Comparison of ENCODE assay signal across 1 cellular context in genomic region chr16:73050115-73051099, GRCh38.
TF ChIP-seq lines count a peak whose summit lies in the region.

No MANE protein-coding gene starts in this region.

TF ChIP-seq in HepG2, 621 proteins besides CTCF, POLR2A, EP300 and RAD21 (continued from another document and continues in another):
- 0 out of 2 replicates have a peak, but pooled peaks have one; percentile 3 for TF ChIP-seq FOSL2 (CRISPR knock-in tag; IDR thresholded peaks at IDR 0.05)
- no peak for TF ChIP-seq ZNF775 (CRISPR knock-in tag; IDR thresholded peaks at IDR 0.05; ENCODE audit: borderline replicate concordance)
- TF ChIP-seq CEBPG (CRISPR knock-in tag; IDR thresholded peaks at IDR 0.05), result no peak
- TF ChIP-seq, protein P1, sequence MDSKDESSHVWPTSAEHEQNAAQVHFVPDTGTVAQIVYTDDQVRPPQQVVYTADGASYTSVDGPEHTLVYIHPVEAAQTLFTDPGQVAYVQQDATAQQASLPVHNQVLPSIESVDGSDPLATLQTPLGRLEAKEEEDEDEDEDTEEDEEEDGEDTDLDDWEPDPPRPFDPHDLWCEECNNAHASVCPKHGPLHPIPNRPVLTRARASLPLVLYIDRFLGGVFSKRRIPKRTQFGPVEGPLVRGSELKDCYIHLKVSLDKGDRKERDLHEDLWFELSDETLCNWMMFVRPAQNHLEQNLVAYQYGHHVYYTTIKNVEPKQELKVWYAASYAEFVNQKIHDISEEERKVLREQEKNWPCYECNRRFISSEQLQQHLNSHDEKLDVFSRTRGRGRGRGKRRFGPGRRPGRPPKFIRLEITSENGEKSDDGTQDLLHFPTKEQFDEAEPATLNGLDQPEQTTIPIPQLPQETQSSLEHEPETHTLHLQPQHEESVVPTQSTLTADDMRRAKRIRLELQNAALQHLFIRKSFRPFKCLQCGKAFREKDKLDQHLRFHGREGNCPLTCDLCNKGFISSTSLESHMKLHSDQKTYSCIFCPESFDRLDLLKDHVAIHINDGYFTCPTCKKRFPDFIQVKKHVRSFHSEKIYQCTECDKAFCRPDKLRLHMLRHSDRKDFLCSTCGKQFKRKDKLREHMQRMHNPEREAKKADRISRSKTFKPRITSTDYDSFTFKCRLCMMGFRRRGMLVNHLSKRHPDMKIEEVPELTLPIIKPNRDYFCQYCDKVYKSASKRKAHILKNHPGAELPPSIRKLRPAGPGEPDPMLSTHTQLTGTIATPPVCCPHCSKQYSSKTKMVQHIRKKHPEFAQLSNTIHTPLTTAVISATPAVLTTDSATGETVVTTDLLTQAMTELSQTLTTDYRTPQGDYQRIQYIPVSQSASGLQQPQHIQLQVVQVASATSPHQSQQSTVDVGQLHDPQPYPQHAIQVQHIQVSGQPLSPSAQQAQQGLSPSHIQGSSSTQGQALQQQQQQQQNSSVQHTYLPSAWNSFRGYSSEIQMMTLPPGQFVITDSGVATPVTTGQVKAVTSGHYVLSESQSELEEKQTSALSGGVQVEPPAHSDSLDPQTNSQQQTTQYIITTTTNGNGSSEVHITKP (CRISPR knock-in tag; IDR thresholded peaks at IDR 0.05; ENCODE audit: low read depth), result no peak
- no peak for TF ChIP-seq ARNT (IDR thresholded peaks at IDR 0.05)
- no peak for TF ChIP-seq NONO (IDR thresholded peaks at IDR 0.05)
- no peak for TF ChIP-seq NONO (CRISPR knock-in tag; conservative IDR thresholded peaks at IDR 0.05)
- TF ChIP-seq, protein P2, sequence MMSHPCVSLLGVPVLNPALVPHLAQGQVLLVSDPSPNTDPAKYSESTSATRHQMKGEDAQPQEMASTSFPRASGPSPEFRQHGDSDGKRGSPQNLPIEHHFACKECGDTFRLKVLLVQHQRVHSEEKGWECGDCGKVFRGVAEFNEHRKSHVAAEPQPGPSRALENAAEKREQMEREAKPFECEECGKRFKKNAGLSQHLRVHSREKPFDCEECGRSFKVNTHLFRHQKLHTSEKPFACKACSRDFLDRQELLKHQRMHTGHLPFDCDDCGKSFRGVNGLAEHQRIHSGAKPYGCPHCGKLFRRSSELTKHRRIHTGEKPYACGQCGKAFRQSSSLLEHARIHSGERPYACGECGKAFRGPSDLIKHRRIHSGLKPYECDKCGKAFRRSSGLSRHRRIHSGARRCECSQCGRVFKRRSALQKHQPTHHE (CRISPR knock-in tag; IDR thresholded peaks at IDR 0.05; ENCODE audit: borderline replicate concordance), result no peak; the same call in 1 of the 2 replicates
- 0 out of 4 replicates have a peak, but pooled peaks of 1 of the 2 experiments have one; percentile 6 for TF ChIP-seq NR2F1 (CRISPR knock-in tag; IDR thresholded peaks at IDR 0.05)
- no peak for TF ChIP-seq ZNF354B (CRISPR knock-in tag; IDR thresholded peaks at IDR 0.05)
- no peak for TF ChIP-seq MTF2 (CRISPR knock-in tag; IDR thresholded peaks at IDR 0.05; ENCODE audit: borderline replicate concordance)
- no peak for TF ChIP-seq ZNF280B (CRISPR knock-in tag; IDR thresholded peaks at IDR 0.05; ENCODE audit: borderline replicate concordance)
- no peak for TF ChIP-seq BRF2 (CRISPR knock-in tag; IDR thresholded peaks at IDR 0.05)
- no peak for TF ChIP-seq ZNF766 (CRISPR knock-in tag; IDR thresholded peaks at IDR 0.05; ENCODE audit: borderline replicate concordance)
- TF ChIP-seq ZNF678 (CRISPR knock-in tag; IDR thresholded peaks at IDR 0.05), result no peak
- no peak for TF ChIP-seq CREM (IDR thresholded peaks at IDR 0.05)
- TF ChIP-seq CREM (CRISPR knock-in tag; IDR thresholded peaks at IDR 0.05), result no peak
- no peak for TF ChIP-seq ARID2 (CRISPR knock-in tag; IDR thresholded peaks at IDR 0.05; ENCODE audit: borderline replicate concordance)
- no peak for TF ChIP-seq NFE2 (CRISPR knock-in tag; IDR thresholded peaks at IDR 0.05)
- TF ChIP-seq ZNF501 (CRISPR knock-in tag; IDR thresholded peaks at IDR 0.05), result no peak
- no peak for TF ChIP-seq TGIF2 (CRISPR knock-in tag; IDR thresholded peaks at IDR 0.05)
- no peak for TF ChIP-seq TOE1 (CRISPR knock-in tag; IDR thresholded peaks at IDR 0.05)
- no peak for TF ChIP-seq LCORL (IDR thresholded peaks at IDR 0.05)
- TF ChIP-seq LCORL (CRISPR knock-in tag; IDR thresholded peaks at IDR 0.05), result peak; percentile 32; the same call in 1 of the 2 replicates
- no peak for TF ChIP-seq MLXIP (CRISPR knock-in tag; IDR thresholded peaks at IDR 0.05; ENCODE audit: borderline replicate concordance)
- peak; percentile 42; the same call in 1 of the 2 replicates for TF ChIP-seq HDAC1 (CRISPR knock-in tag; IDR thresholded peaks at IDR 0.05)
- 0 out of 2 replicates have a peak, but pooled peaks have one; percentile 61 for TF ChIP-seq XBP1 (CRISPR knock-in tag; IDR thresholded peaks at IDR 0.05)
- no peak for TF ChIP-seq REXO4 (CRISPR knock-in tag; IDR thresholded peaks at IDR 0.05; ENCODE audit: borderline replicate concordance)
- TF ChIP-seq NFAT5 (CRISPR knock-in tag; IDR thresholded peaks at IDR 0.05), result no peak
- peak; percentile 26; the same call in 1 of the 2 replicates for TF ChIP-seq MEIS2 (CRISPR knock-in tag; IDR thresholded peaks at IDR 0.05)
- no peak for TF ChIP-seq RFX3 (CRISPR knock-in tag; IDR thresholded peaks at IDR 0.05)
- no peak for TF ChIP-seq SOX13 (IDR thresholded peaks at IDR 0.05)
- TF ChIP-seq SOX13 (CRISPR knock-in tag; conservative IDR thresholded peaks at IDR 0.05 in 1 of 2, IDR thresholded peaks at IDR 0.05 in 1 of 2), result peak in 1 of 2 experiments; percentile 66; a peak in 2 of 4 replicates
- no peak for TF ChIP-seq CENPX (CRISPR knock-in tag; IDR thresholded peaks at IDR 0.05)
- TF ChIP-seq, protein P3, sequence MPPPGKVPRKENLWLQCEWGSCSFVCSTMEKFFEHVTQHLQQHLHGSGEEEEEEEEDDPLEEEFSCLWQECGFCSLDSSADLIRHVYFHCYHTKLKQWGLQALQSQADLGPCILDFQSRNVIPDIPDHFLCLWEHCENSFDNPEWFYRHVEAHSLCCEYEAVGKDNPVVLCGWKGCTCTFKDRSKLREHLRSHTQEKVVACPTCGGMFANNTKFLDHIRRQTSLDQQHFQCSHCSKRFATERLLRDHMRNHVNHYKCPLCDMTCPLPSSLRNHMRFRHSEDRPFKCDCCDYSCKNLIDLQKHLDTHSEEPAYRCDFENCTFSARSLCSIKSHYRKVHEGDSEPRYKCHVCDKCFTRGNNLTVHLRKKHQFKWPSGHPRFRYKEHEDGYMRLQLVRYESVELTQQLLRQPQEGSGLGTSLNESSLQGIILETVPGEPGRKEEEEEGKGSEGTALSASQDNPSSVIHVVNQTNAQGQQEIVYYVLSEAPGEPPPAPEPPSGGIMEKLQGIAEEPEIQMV (CRISPR knock-in tag; IDR thresholded peaks at IDR 0.05; ENCODE audit: low read depth), result no peak
- no peak for TF ChIP-seq KDM5A (IDR thresholded peaks at IDR 0.05; ENCODE audit: borderline replicate concordance, low read length)
- no peak for TF ChIP-seq HNF4G (IDR thresholded peaks at IDR 0.05; ENCODE audit: borderline replicate concordance, low read depth, low read length)
- TF ChIP-seq HNF4G (CRISPR knock-in tag; IDR thresholded peaks at IDR 0.05; ENCODE audit: borderline replicate concordance, low read depth), result no peak
- TF ChIP-seq, protein P4, sequence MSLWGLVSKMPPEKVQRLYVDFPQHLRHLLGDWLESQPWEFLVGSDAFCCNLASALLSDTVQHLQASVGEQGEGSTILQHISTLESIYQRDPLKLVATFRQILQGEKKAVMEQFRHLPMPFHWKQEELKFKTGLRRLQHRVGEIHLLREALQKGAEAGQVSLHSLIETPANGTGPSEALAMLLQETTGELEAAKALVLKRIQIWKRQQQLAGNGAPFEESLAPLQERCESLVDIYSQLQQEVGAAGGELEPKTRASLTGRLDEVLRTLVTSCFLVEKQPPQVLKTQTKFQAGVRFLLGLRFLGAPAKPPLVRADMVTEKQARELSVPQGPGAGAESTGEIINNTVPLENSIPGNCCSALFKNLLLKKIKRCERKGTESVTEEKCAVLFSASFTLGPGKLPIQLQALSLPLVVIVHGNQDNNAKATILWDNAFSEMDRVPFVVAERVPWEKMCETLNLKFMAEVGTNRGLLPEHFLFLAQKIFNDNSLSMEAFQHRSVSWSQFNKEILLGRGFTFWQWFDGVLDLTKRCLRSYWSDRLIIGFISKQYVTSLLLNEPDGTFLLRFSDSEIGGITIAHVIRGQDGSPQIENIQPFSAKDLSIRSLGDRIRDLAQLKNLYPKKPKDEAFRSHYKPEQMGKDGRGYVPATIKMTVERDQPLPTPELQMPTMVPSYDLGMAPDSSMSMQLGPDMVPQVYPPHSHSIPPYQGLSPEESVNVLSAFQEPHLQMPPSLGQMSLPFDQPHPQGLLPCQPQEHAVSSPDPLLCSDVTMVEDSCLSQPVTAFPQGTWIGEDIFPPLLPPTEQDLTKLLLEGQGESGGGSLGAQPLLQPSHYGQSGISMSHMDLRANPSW (CRISPR knock-in tag; IDR thresholded peaks at IDR 0.05; ENCODE audit: borderline replicate concordance), result no peak
- 0 out of 2 replicates have a peak, but pooled peaks have one; percentile 7 for TF ChIP-seq MIER2 (CRISPR knock-in tag; IDR thresholded peaks at IDR 0.05)
- TF ChIP-seq RBM39 (IDR thresholded peaks at IDR 0.05; ENCODE audit: low read depth, low read length, poor library complexity, severe bottlenecking), result no peak
- no peak for TF ChIP-seq SRF (IDR thresholded peaks at IDR 0.05; ENCODE audit: low read depth, low read length)
